In genomic region chr15:49621327-49622210, GRCh38 we compare ENCODE assay signal across 1 cellular context.
TF ChIP-seq lines count a peak whose summit lies in the region.

No MANE protein-coding gene starts in this region.

TF ChIP-seq in HCT116, 20 proteins besides CTCF, POLR2A, EP300 and RAD21 (continued from another document):
- TF ChIP-seq ZBTB33 (IDR thresholded peaks at IDR 0.05; ENCODE audit: extremely low read depth, insufficient replicate concordance, low read length) (no peak), SIN3A (IDR thresholded peaks at IDR 0.05; ENCODE audit: low read depth) (no peak)
